In the genomic region with DNA sequence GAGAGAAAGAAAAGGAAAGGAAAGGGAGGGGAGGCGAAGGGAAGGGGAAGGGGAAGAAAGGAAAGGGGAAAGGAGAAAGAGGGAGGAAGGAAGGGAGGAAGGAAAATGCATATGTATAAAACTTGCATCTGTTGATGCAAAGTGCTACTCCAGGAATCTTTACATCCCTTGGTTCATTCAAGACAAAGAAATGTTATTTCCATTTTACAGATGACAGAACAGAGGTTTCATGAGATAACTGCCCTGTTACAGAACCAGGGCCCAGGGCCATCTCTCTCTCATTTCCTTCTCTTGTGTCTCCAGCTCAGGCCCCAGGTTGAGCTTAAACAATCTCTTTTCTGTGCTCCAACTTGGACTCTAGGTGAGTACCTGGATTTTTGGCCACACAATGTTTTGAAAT, we compare ENCODE assay signal across 26 cellular contexts. TPM values are rescaled to one million over a fixed set of nuclear protein-coding genes. Genes with fewer than 3 reads are reported as not detected.
DNase-seq lines count a peak whose midpoint lies in the region; ATAC-seq, FAIRE-seq and TF ChIP-seq lines count a peak whose summit lies in the region.
"Had no signal": no experiment of that assay in that cellular context is flagged by ENCODE, and none has a peak within 500 bp of the region (broad histone marks: within the 10 kb centered on the region; RNA-seq: fewer than 3 reads in every experiment).

No MANE protein-coding gene starts in this region.

- H3K9me1 ChIP-seq in IMR-90 (ENCODE audit: insufficient read depth, low read length) (peaks cover 3% of the 10 kb centered on the region; the same call in 1 of the 2 replicates), K562 (ENCODE audit: control insufficient read depth, insufficient read depth, low read length) (no peaks in the 10 kb centered on the region)

- no peak overlapping the region for H3K56ac ChIP-seq in IMR-90 (ENCODE audit: extremely low read depth, insufficient read depth, low read length)

- no peak overlapping the region for H3K14ac ChIP-seq in IMR-90 (replicated peaks; ENCODE audit: low read depth, low read length)

- H3K18ac ChIP-seq in IMR-90 (ENCODE audit: low read depth, low read length): no peak overlapping the region

- no peak for FAIRE-seq in K562 (lab: Jason Lieb, UNC)
- FAIRE-seq: astrocyte, TTC549 had no signal

- H2BK5ac ChIP-seq in IMR-90 (ENCODE audit: low read depth, low read length, poor library complexity, severe bottlenecking): no peak overlapping the region

- H3K9ac ChIP-seq in IMR-90 (ENCODE audit: low read depth, low read length): no peak overlapping the region
- H3K9ac ChIP-seq in K562 (ENCODE audit: insufficient read depth in 1 of 2, low read depth in 2 of 2, low read length in 2 of 2): no peak overlapping the region
- H3K9ac ChIP-seq: BLaER1 treated with 17β-estradiol and CSF1 and Interleukin-3, amounts not matched to agents 10 nM and 100 nM had no signal

- no peak overlapping the region for H4K5ac ChIP-seq in IMR-90 (ENCODE audit: low read depth, low read length)

- no peak overlapping the region for H4K91ac ChIP-seq in IMR-90 (ENCODE audit: insufficient read depth, low read depth, low read length)

- no peak overlapping the region for H3K4me3 ChIP-seq in CD4-positive, alpha-beta memory T cell (ENCODE audit: low read length in 2 of 2)
- H3K4me3 ChIP-seq in IMR-90 (ENCODE audit: insufficient read depth, low read depth, low read length) (no peak overlapping the region), K562 (no peak overlapping the region)
- H3K4me3 ChIP-seq: BLaER1 treated with 17β-estradiol and CSF1 and Interleukin-3, amounts not matched to agents 10 nM and 100 nM; coronary artery; SJCRH30 had no signal

- peaks cover 8 to 28% (median 17%) of the 10 kb centered on the region in 4 donors for H3K4me1 Mint-ChIP-seq in CD4-positive, alpha-beta memory T cell
- peaks cover 18% of the 10 kb centered on the region for H3K4me1 Mint-ChIP-seq in nephron progenitor cell

- H3K4me3 Mint-ChIP-seq in CD4-positive, alpha-beta memory T cell: peak overlapping the region; percentile 1 to 71 (median 46)
- H3K4me3 Mint-ChIP-seq in nephron progenitor cell: peak overlapping the region; percentile 23

- H3K79me2 ChIP-seq in K562 (ENCODE audit: control insufficient read depth, insufficient read depth, low read length): peaks cover 8% of the 10 kb centered on the region; the same call in 2 of the 3 replicates

- H2BK20ac ChIP-seq in IMR-90 (ENCODE audit: low read depth, low read length): no peak overlapping the region

- H2BK120ac ChIP-seq in IMR-90 (ENCODE audit: low read depth, low read length): no peak overlapping the region

- 100% methylated on average over 1 of the region's 1 CpG; no CpG with 5 or more reads in 1 of the 2 experiments for WGBS in IMR-90 (ENCODE audit: extremely low coverage in 2 of 2, insufficient read length in 1 of 2), 2 experiments
- WGBS in K562 (ENCODE audit: insufficient coverage, low coverage, missing lambda C conversion rate): no CpG with 5 or more reads among the region's 1 CpG

- no TSS peak for BruUV-seq in IMR-90 (replicated peaks; lab: Mats Ljungman, UMichigan)
- no TSS peak for BruUV-seq in K562 (replicated peaks; lab: Mats Ljungman, UMichigan)

- no peaks in the 10 kb centered on the region for H3K27me3 ChIP-seq in CD4-positive, alpha-beta memory T cell (ENCODE audit: insufficient read depth, low read length)
- no peaks in the 10 kb centered on the region for H3K27me3 ChIP-seq in IMR-90 (ENCODE audit: control insufficient read depth, insufficient read depth, low read length)
- H3K27me3 ChIP-seq in K562 (ENCODE audit: control insufficient read depth in 2 of 2, insufficient read depth in 2 of 2, low read length in 2 of 2): no peaks in the 10 kb centered on the region
- H3K27me3 ChIP-seq: BLaER1 treated with 17β-estradiol and CSF1 and Interleukin-3, amounts not matched to agents 10 nM and 100 nM; SJCRH30 had no signal

- dilution Hi-C loops in IMR-90 (cut with HindIII; ENCODE audit: low sequenced_read_pairs, unreplicated experiment): no loop called here

- peak overlapping the region in 4 of 7 donors; percentile 13 to 70 (median 33) for H3K27ac Mint-ChIP-seq in CD4-positive, alpha-beta memory T cell
- no peak overlapping the region for H3K27ac Mint-ChIP-seq in nephron progenitor cell

- no peak overlapping the region for H3K4me2 ChIP-seq in IMR-90 (ENCODE audit: low read depth, low read length)
- H3K4me2 ChIP-seq in K562 (ENCODE audit: insufficient read depth, low read length): no peak overlapping the region
- H3K4me2 ChIP-seq: BLaER1 treated with 17β-estradiol and CSF1 and Interleukin-3, amounts not matched to agents 10 nM and 100 nM had no signal

- H3K27ac ChIP-seq in CD4-positive, alpha-beta memory T cell (ENCODE audit: low read depth, low read length): no peak overlapping the region
- H3K27ac ChIP-seq in IMR-90 (ENCODE audit: insufficient read depth, low read length): no peak overlapping the region
- H3K27ac ChIP-seq in K562 (ENCODE audit: extremely low read depth, low read depth, low read length): no peak overlapping the region
- H3K27ac ChIP-seq: BLaER1 treated with 17β-estradiol and CSF1 and Interleukin-3, amounts not matched to agents 10 nM and 100 nM; coronary artery; SJCRH30 had no signal

- no peaks in the 10 kb centered on the region for H3K9me3 Mint-ChIP-seq in CD4-positive, alpha-beta memory T cell
- H3K9me3 Mint-ChIP-seq in nephron progenitor cell: no peaks in the 10 kb centered on the region

- no peak overlapping the region for H2AK5ac ChIP-seq in IMR-90 (ENCODE audit: low read depth, low read length)

- H3K9me3 ChIP-seq in CD4-positive, alpha-beta memory T cell (ENCODE audit: control insufficient read depth in 1 of 2, low read length in 2 of 2): no peaks in the 10 kb centered on the region
- H3K9me3 ChIP-seq in IMR-90 (ENCODE audit: control insufficient read depth, insufficient read depth, low read length): no peaks in the 10 kb centered on the region
- H3K9me3 ChIP-seq in K562 (replicated peaks; ENCODE audit: control insufficient read depth, insufficient read depth, low read depth, low read length): no peaks in the 10 kb centered on the region
- H3K9me3 ChIP-seq: BLaER1 treated with 17β-estradiol and CSF1 and Interleukin-3, amounts not matched to agents 10 nM and 100 nM; SJCRH30 had no signal

- CTCF ChIA-PET in CD4-positive, alpha-beta memory T cell (lab: Charles Lee; ENCODE audit: partially characterized antibody): no interaction called here
- CTCF ChIA-PET in IMR-90 (lab: Yijun Ruan, JAX) (interaction anchor here (1.0 kb wide), 1 partner anchor 49 kb away, joined by 3 read pairs; no protein-coding TSS in a partner anchor), K562 (lab: Yijun Ruan, JAX; ENCODE audit: low intra/inter-chr PET ratio) (interaction anchor here (0.5 kb wide), 1 partner anchor 42 kb away, joined by 4 read pairs; no protein-coding TSS in a partner anchor)

- H3K4me1 ChIP-seq in CD4-positive, alpha-beta memory T cell (ENCODE audit: insufficient read depth, low read length): peaks cover 19% of the 10 kb centered on the region
- H3K4me1 ChIP-seq in IMR-90 (ENCODE audit: control insufficient read depth, insufficient read depth, low read length): peaks cover under 1% of the 10 kb centered on the region; the same call in 1 of the 2 replicates
- peaks cover 12 to 15% of the 10 kb centered on the region in 2 experiments; a peak in 4 of 5 replicates for H3K4me1 ChIP-seq in K562 (replicated peaks in 1 of 2; ENCODE audit: control insufficient read depth in 2 of 2, insufficient read depth in 2 of 2, low read length in 2 of 2)
- H3K4me1 ChIP-seq: SJCRH30 had no signal

- in situ Hi-C loops in IMR-90 (cut with MboI; ENCODE audit: low sequenced_read_pairs): no loop called here
- in situ Hi-C loops in K562 (cut with MboI): loop anchor here (10.0 kb wide), 1 partner anchor 1175 kb away; no protein-coding TSS in a partner anchor

- peak overlapping the region; percentile 49 for H2AFZ ChIP-seq in IMR-90 (replicated peaks; ENCODE audit: low read length, poor library complexity)
- 0 out of 2 replicates have a peak overlapping the region, but pooled peaks have one; percentile 16 for H2AFZ ChIP-seq in K562 (ENCODE audit: low read depth, low read length)

- no peak overlapping the region for H3K4ac ChIP-seq in IMR-90 (ENCODE audit: low read depth, low read length)

- no peak overlapping the region for H2BK15ac ChIP-seq in IMR-90 (ENCODE audit: low read depth, low read length)

- H3K23ac ChIP-seq in IMR-90 (ENCODE audit: low read depth, low read length): no peak overlapping the region

- H3K36me3 ChIP-seq in CD4-positive, alpha-beta memory T cell (ENCODE audit: insufficient read depth, low read length): no peaks in the 10 kb centered on the region
- H3K36me3 ChIP-seq in IMR-90 (ENCODE audit: control insufficient read depth, insufficient read depth, low read length): no peaks in the 10 kb centered on the region
- H3K36me3 ChIP-seq in K562 (ENCODE audit: control insufficient read depth, insufficient read depth, low read length): no peaks in the 10 kb centered on the region
- H3K36me3 ChIP-seq: BLaER1 treated with 17β-estradiol and CSF1 and Interleukin-3, amounts not matched to agents 10 nM and 100 nM; SJCRH30 had no signal

- H3K36me3 Mint-ChIP-seq in CD4-positive, alpha-beta memory T cell: peaks cover 0 to 15% of the 10 kb centered on the region in 2 donors
- no peaks in the 10 kb centered on the region for H3K36me3 Mint-ChIP-seq in nephron progenitor cell (ENCODE audit: low read depth)

- TF ChIP-seq EP300 in K562 (IDR thresholded peaks at IDR 0.05; ENCODE audit: low read length): no peak

- DNase-seq in CD4-positive, alpha-beta memory T cell: no peak
- DNase-seq in IMR-90 (no peak), K562 (ENCODE audit: extremely low read depth in 1 of 4, low spot score in 3 of 4) (no peak), nephron progenitor cell (no peak), NOMO-1 (lab: John Stamatoyannopoulos, UW; ENCODE audit: unreplicated experiment in 2 of 2) (no peak), activated gamma-delta T cell (lab: John Stamatoyannopoulos, UW) (no peak)
- DNase-seq in effector CD4-positive, alpha-beta T cell: no peak
- DNase-seq: activated CD4-positive, alpha-beta T cell treated with anti-CD3 and anti-CD28 coated beads, Interleukin-2, amount 50 U/mL, for 48 hours; activated CD4-positive, CD25-positive, alpha-beta regulatory T cell treated with anti-CD3 and anti-CD28 coated beads, Interleukin-2, amount 50 U/mL, for 72 hours; activated effector memory CD4-positive, alpha-beta T cell treated with Interleukin-2 at 50 U/mL for 16 hours; Calu3; DMS79; erythroblast; GDM1; NCI-H1048; NCI-H1694; NCI-H82; SJCRH30; stimulated activated CD4-positive, alpha-beta T cell treated with anti-CD3 and anti-CD28 coated beads, Interleukin-15, amount 100 ng/mL, for 24 hours; stimulated activated CD4-positive, alpha-beta T cell treated with anti-CD3 and anti-CD28 coated beads, Interleukin-4, amount 100 ng/mL, for 4 hours; trophoblast cell had no signal

- intact Hi-C loops in CD4-positive, alpha-beta memory T cell (cut with micrococcal nuclease): loop anchor here (2.0 to 5.0 kb wide), 2 partner anchors 53 to 373 kb away; no protein-coding TSS in a partner anchor
- intact Hi-C loops in IMR-90 (cut with micrococcal nuclease): loop anchor here (5.0 kb wide), 2 partner anchors 47 to 72 kb away; no protein-coding TSS in a partner anchor
- intact Hi-C loops in K562 (cut with micrococcal nuclease): loop anchor here (2.0 kb wide), 1 partner anchor 45 kb away; the partner anchor contains the start of gene COG3

- ATAC-seq in IMR-90 (ENCODE audit: low read depth) (no peak), K562 (no peak)
- ATAC-seq: HCT116 had no signal

- H3K27me3 Mint-ChIP-seq in CD4-positive, alpha-beta memory T cell: peaks cover 0 to 2% of the 10 kb centered on the region in 2 donors
- H3K27me3 Mint-ChIP-seq in nephron progenitor cell (ENCODE audit: low read depth, poor library complexity): peaks cover 16% of the 10 kb centered on the region

- peaks cover 3 to 14% of the 10 kb centered on the region in 2 experiments for H3K79me1 ChIP-seq in IMR-90 (ENCODE audit: low read depth in 1 of 2, low read length in 2 of 2)

- POLR2A ChIA-PET in CD4-positive, alpha-beta memory T cell (lab: Charles Lee; ENCODE audit: partially characterized antibody): interaction anchor here (1.8 kb wide), 1 partner anchor 79 kb away, joined by 4 read pairs; the partner anchor contains the start of gene TPT1
- POLR2A ChIA-PET in IMR-90 (lab: Charles Lee; ENCODE audit: unreplicated experiment): no interaction called here
- POLR2A ChIA-PET in K562 (lab: Yijun Ruan, JAX): no interaction called here

- H4K8ac ChIP-seq in IMR-90 (ENCODE audit: low read depth in 2 of 2, low read length in 2 of 2): no peak overlapping the region

- H4K20me1 ChIP-seq in IMR-90 (ENCODE audit: insufficient read depth, low read length) (no peaks in the 10 kb centered on the region), K562 (replicated peaks; ENCODE audit: control insufficient read depth, insufficient read depth, low read length) (no peaks in the 10 kb centered on the region)

- TF ChIP-seq CTCF in IMR-90 (conservative IDR thresholded peaks at IDR 0.05; ENCODE audit: low read depth, low read length): no peak
- no peak for TF ChIP-seq CTCF in K562 (IDR thresholded peaks at IDR 0.05 in 2 of 3, conservative IDR thresholded peaks at IDR 0.05 in 1 of 3; ENCODE audit: insufficient read depth in 2 of 3, low read depth in 1 of 3, low read length in 3 of 3)
- TF ChIP-seq CTCF in nephron progenitor cell (IDR thresholded peaks at IDR 0.05): no peak

- TF ChIP-seq RAD21 in IMR-90 (IDR thresholded peaks at IDR 0.05; ENCODE audit: low read length): no peak
- TF ChIP-seq RAD21 in K562 (CRISPR knock-in tag; conservative IDR thresholded peaks at IDR 0.05 in 1 of 2, IDR thresholded peaks at IDR 0.05 in 1 of 2): no peak

- no peak for TF ChIP-seq POLR2A in IMR-90 (IDR thresholded peaks at IDR 0.05; ENCODE audit: low read depth, low read length)
- no peak for TF ChIP-seq POLR2A in K562 (conservative IDR thresholded peaks at IDR 0.05)

- no peak overlapping the region for H2AK9ac ChIP-seq in IMR-90 (replicated peaks; ENCODE audit: low read depth, low read length, poor library complexity)

RNA-seq across cellular contexts. Expression of gene SLC25A30, which starts 1.8 kb away (rescaled TPM):
- 10 to 100 TPM; 21.4 to 22.0 TPM for total RNA-seq in CD4-positive, alpha-beta memory T cell
- polyA plus RNA-seq in CD4-positive, alpha-beta memory T cell: 1 to 10 TPM; 1.8 to 2.0 TPM
- total RNA-seq in IMR-90 (2012; rRNA removed) (15.3 and 19.4 TPM in 2 replicates), K562 (2014; rRNA removed) (2.0 and 3.6 TPM in 2 replicates), K562 (2014; rRNA removed; fragmentation: Illumina TruSeq; extraction: Trizol) (6.0 and 7.1 TPM in 2 replicates), K562 (2015; rRNA removed; fragmentation: Illumina TruSeq; extraction: Trizol) (5.2 and 5.6 TPM in 2 replicates), K562 (2021) (6.9 and 9.6 TPM in 2 replicates)
- polyA plus RNA-seq in IMR-90 (2012; rRNA removed) (8.9 and 9.9 TPM in 2 replicates), K562 (2011; rRNA removed) (5.3 and 8.8 TPM in 2 replicates), K562 (2014; fragmentation: Illumina TruSeq; extraction: Trizol) (9.3 and 11.1 TPM in 2 replicates), K562 (2014; fragmentation: Nextera tagmentation; extraction: Ambion mirVana) (1 to 10 TPM; 1.1 to 1.6 TPM), K562 (2014; rRNA removed) (5.8 and 8.9 TPM in 2 replicates)
- polyA plus RNA-seq in IMR-90 (2012; cell fraction: cytosol; rRNA removed): 2.1 and 4.5 TPM in 2 replicates
- 1.4 and 9.6 TPM in 2 replicates for polyA plus RNA-seq in IMR-90 (2012; cell fraction: nucleus; rRNA removed; ENCODE audit: low replicate concordance)
- total RNA-seq in K562 (2011; cell fraction: chromatin; rRNA removed; ENCODE audit: low replicate concordance): 3.4 and 5.5 TPM in 2 replicates
- total RNA-seq in K562 (2011; cell fraction: nucleolus; rRNA removed): 2.0 and 3.3 TPM in 2 replicates
- 4.3 and 5.3 TPM in 2 replicates for total RNA-seq in K562 (2011; cell fraction: nucleoplasm; rRNA removed)
- 2.4 and 7.4 TPM in 2 replicates for polyA plus RNA-seq in K562 (2011; cell fraction: cytosol; rRNA removed)
- polyA plus RNA-seq in K562 (2011; cell fraction: nucleus; rRNA removed): 2.3 and 5.0 TPM in 2 replicates
- 4.1 and 5.2 TPM in 2 replicates for polyA plus RNA-seq in K562 (2012)
- 10.0 and 13.9 TPM in 2 replicates for polyA minus RNA-seq in K562 (2011; rRNA and poly(A)+ RNA removed)
- polyA minus RNA-seq in K562 (2011; cell fraction: cytosol; rRNA and poly(A)+ RNA removed): 4.1 and 7.8 TPM in 2 replicates
- polyA minus RNA-seq in K562 (2011; cell fraction: nucleus; rRNA and poly(A)+ RNA removed): 0.94 and 4.9 TPM in 2 replicates

RNA-seq across cellular contexts. Expression of gene COG3, which starts 44.8 kb away (rescaled TPM):
- total RNA-seq in CD4-positive, alpha-beta memory T cell: 10 to 100 TPM; 51.1 to 59.8 TPM
- polyA plus RNA-seq in CD4-positive, alpha-beta memory T cell: 10 to 100 TPM; 28.8 to 29.5 TPM
- total RNA-seq in IMR-90 (2012; rRNA removed): 31.9 and 34.2 TPM in 2 replicates
- 20.4 and 21.7 TPM in 2 replicates for polyA plus RNA-seq in IMR-90 (2012; rRNA removed)
- polyA plus RNA-seq in IMR-90 (2012; cell fraction: cytosol; rRNA removed): 9.5 and 14.5 TPM in 2 replicates
- 24.8 and 54.3 TPM in 2 replicates for polyA plus RNA-seq in IMR-90 (2012; cell fraction: nucleus; rRNA removed; ENCODE audit: low replicate concordance)
- total RNA-seq in K562 (2011; cell fraction: chromatin; rRNA removed; ENCODE audit: low replicate concordance): 44.7 and 71.6 TPM in 2 replicates
- total RNA-seq in K562 (2011; cell fraction: nucleolus; rRNA removed): 40.5 and 43.9 TPM in 2 replicates
- 40.6 and 42.3 TPM in 2 replicates for total RNA-seq in K562 (2011; cell fraction: nucleoplasm; rRNA removed)
- total RNA-seq in K562 (2014; rRNA removed): 22.9 and 36.6 TPM in 2 replicates
- 12.9 and 14.2 TPM in 2 replicates for total RNA-seq in K562 (2014; rRNA removed; fragmentation: Illumina TruSeq; extraction: Trizol)
- 16.9 and 17.4 TPM in 2 replicates for total RNA-seq in K562 (2015; rRNA removed; fragmentation: Illumina TruSeq; extraction: Trizol)
- 12.5 and 14.5 TPM in 2 replicates for total RNA-seq in K562 (2021)
- polyA plus RNA-seq in K562 (2011; rRNA removed): 18.7 and 19.0 TPM in 2 replicates
- 9.3 and 13.3 TPM in 2 replicates for polyA plus RNA-seq in K562 (2011; cell fraction: cytosol; rRNA removed)
- polyA plus RNA-seq in K562 (2011; cell fraction: nucleus; rRNA removed): 32.8 and 34.6 TPM in 2 replicates
- polyA plus RNA-seq in K562 (2012): 19.4 and 20.3 TPM in 2 replicates
- 10.6 and 13.7 TPM in 2 replicates for polyA plus RNA-seq in K562 (2014; fragmentation: Illumina TruSeq; extraction: Trizol)
- 1 to 10 TPM; 3.9 to 4.3 TPM for polyA plus RNA-seq in K562 (2014; fragmentation: Nextera tagmentation; extraction: Ambion mirVana)
- polyA plus RNA-seq in K562 (2014; rRNA removed): 15.8 and 16.5 TPM in 2 replicates
- 25.6 and 34.4 TPM in 2 replicates for polyA minus RNA-seq in K562 (2011; rRNA and poly(A)+ RNA removed)
- 6.0 and 10.2 TPM in 2 replicates for polyA minus RNA-seq in K562 (2011; cell fraction: cytosol; rRNA and poly(A)+ RNA removed)
- polyA minus RNA-seq in K562 (2011; cell fraction: nucleus; rRNA and poly(A)+ RNA removed): 40.4 and 61.9 TPM in 2 replicates
